Comparison of ENCODE assay signal across 8 cellular contexts in genomic region chr3:105869982-105870381, GRCh38. TPM values are rescaled to one million over a fixed set of nuclear protein-coding genes. Genes with fewer than 3 reads are reported as not detected.
A peak's percentile ranks its signal among the peaks of the same experiment; 100 is the strongest.
DNase-seq lines count a peak whose midpoint lies in the region; TF ChIP-seq lines count a peak whose summit lies in the region.

No MANE protein-coding gene starts in this region.

- no peaks in the 10 kb centered on the region for H3K9me2 ChIP-seq in OCI-LY1 (ENCODE audit: low read depth, low read length)

- peaks cover 4% of the 10 kb centered on the region; the same call in 1 of the 2 replicates for H3K36me3 ChIP-seq in OCI-LY1 (ENCODE audit: insufficient read depth, low read length)
- H3K36me3 ChIP-seq in parathyroid adenoma (ENCODE audit: control insufficient read depth, insufficient read depth, low read length), result no peaks in the 10 kb centered on the region

- peak overlapping the region; percentile 99 for H3K4me2 ChIP-seq in OCI-LY1 (ENCODE audit: low read length)
- H3K4me2 ChIP-seq in parathyroid adenoma (ENCODE audit: low read length), result peak overlapping the region; percentile 80

- H3K79me2 ChIP-seq in OCI-LY1 (ENCODE audit: insufficient read depth, low read length) (peaks cover 26% of the 10 kb centered on the region), parathyroid adenoma (peaks cover 7% of the 10 kb centered on the region)

- peak overlapping the region; percentile 84 for H3K9ac ChIP-seq in OCI-LY1 (ENCODE audit: low read length)
- H3K9ac ChIP-seq in parathyroid adenoma, result no peak overlapping the region

- H3K4me3 Mint-ChIP-seq in endothelial cell (ENCODE audit: unreplicated experiment), result peak overlapping the region; percentile 75

- H3K4me3 ChIP-seq in OCI-LY1 (ENCODE audit: low read depth, low read length, poor library complexity, severe bottlenecking), result peak overlapping the region; percentile 92
- peak overlapping the region; percentile 97 for H3K4me3 ChIP-seq in parathyroid adenoma (ENCODE audit: low read depth, low read length)

- H3F3A ChIP-seq in OCI-LY1 (ENCODE audit: insufficient read depth, low read length), result no peaks in the 10 kb centered on the region

- H2AFZ ChIP-seq in OCI-LY1 (ENCODE audit: low read length), result peak overlapping the region; percentile 35
- H2AFZ ChIP-seq in parathyroid adenoma, result peak overlapping the region; percentile 99

- H3K4me1 Mint-ChIP-seq in endothelial cell (ENCODE audit: unreplicated experiment), result peaks cover 40% of the 10 kb centered on the region

- no peaks in the 10 kb centered on the region for H3K9me3 Mint-ChIP-seq in endothelial cell (ENCODE audit: unreplicated experiment)

- peaks cover 6% of the 10 kb centered on the region for H3K36me3 Mint-ChIP-seq in endothelial cell (ENCODE audit: low read depth, unreplicated experiment)

- TF ChIP-seq CTCF in OCI-LY1 (IDR thresholded peaks at IDR 0.05; ENCODE audit: low read length), result no peak
- TF ChIP-seq CTCF in endothelial cell (IDR thresholded peaks at IDR 0.05; ENCODE audit: unreplicated experiment), result no peak
- no peak for TF ChIP-seq CTCF in parathyroid adenoma (IDR thresholded peaks at IDR 0.05)

- H3K27ac ChIP-seq in OCI-LY1 (ENCODE audit: low read depth, low read length, poor library complexity, severe bottlenecking), result peak overlapping the region; percentile 68
- peak overlapping the region; percentile 86 for H3K27ac ChIP-seq in parathyroid adenoma

- no peaks in the 10 kb centered on the region for H4K20me1 ChIP-seq in OCI-LY1 (ENCODE audit: insufficient read depth, low read length)

- peaks cover 3% of the 10 kb centered on the region for H3K27me3 Mint-ChIP-seq in endothelial cell (ENCODE audit: unreplicated experiment)

- no peaks in the 10 kb centered on the region for H3K9me3 ChIP-seq in OCI-LY1 (ENCODE audit: low read length)
- H3K9me3 ChIP-seq in parathyroid adenoma (ENCODE audit: control insufficient read depth, low read length), result no peaks in the 10 kb centered on the region

- H3K27ac Mint-ChIP-seq in endothelial cell (ENCODE audit: unreplicated experiment), result peak overlapping the region; percentile 92

- peak; percentile 56 for DNase-seq in DMS 273 (lab: John Stamatoyannopoulos, UW; ENCODE audit: unreplicated experiment)
- DNase-seq in endothelial cell (ENCODE audit: low spot score), result no peak
- no peak for DNase-seq in HuH-7.5 (ENCODE audit: low spot score)
- no peak for DNase-seq in SKM-1 treated with dmso at 0.1 percent for 144 hours (lab: John Stamatoyannopoulos, UW; ENCODE audit: unreplicated experiment)
- DNase-seq in NCI-H446 treated with DMSO at 0.1 percent for 48 hours (lab: John Stamatoyannopoulos, UW), result no peak
- no peak for DNase-seq in dedifferentiated amniotic fluid mesenchymal stem cell (ENCODE audit: extremely low spot score)

- H3K27me3 ChIP-seq in OCI-LY1 (ENCODE audit: insufficient read depth, low read length) (no peaks in the 10 kb centered on the region), parathyroid adenoma (ENCODE audit: control insufficient read depth, insufficient read depth, low read length) (no peaks in the 10 kb centered on the region)

- H3K4me1 ChIP-seq in OCI-LY1 (ENCODE audit: insufficient read depth, low read length, severe bottlenecking) (peaks cover 39% of the 10 kb centered on the region), parathyroid adenoma (peaks cover 6% of the 10 kb centered on the region)

RNA-seq across cellular contexts. Expression of gene CBLB, which starts 1.2 kb away (rescaled TPM):
- total RNA-seq in endothelial cell (ENCODE audit: unreplicated experiment), result 62.0 TPM
